ENCODE assay signal across 8 cellular contexts in the genomic region with DNA sequence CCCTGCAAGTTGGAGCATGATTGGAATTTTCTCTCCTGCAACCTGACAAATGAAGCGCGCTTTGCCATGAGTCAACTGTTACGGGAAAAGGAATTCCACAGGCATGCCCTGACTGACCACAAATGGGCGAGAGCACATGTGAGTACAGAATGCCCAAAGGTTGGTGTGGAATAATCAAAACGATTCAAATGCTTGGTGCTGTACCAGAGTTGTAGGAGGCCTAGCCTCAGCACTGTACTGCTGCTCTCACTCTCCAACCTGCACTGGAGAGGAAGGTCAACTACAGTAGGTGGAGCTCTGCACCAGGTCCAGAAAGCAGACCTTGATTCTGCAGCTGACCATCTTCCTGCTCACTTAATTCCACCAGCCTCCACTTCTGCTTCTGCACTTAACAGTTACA.
DNase-seq lines count a peak whose midpoint lies in the region; ATAC-seq and TF ChIP-seq lines count a peak whose summit lies in the region.

No MANE protein-coding gene starts in this region.

- H3K27ac ChIP-seq in vagina (no peak overlapping the region), Karpas-422 (ENCODE audit: low read length) (no peak overlapping the region)

- H4K20me1 ChIP-seq in Karpas-422 (ENCODE audit: insufficient read depth, low read depth, low read length): no peaks in the 10 kb centered on the region

- H3K4me2 ChIP-seq in Karpas-422 (ENCODE audit: low read depth, low read length, poor library complexity, severe bottlenecking): no peak overlapping the region

- in situ Hi-C loops in SK-MEL-5 (cut with HindIII; ENCODE audit: low pct_unique_long_range_greater_than_20kb, low sequenced_read_pairs): no loop called here

- H3K79me2 ChIP-seq in Karpas-422 (ENCODE audit: low read length): no peaks in the 10 kb centered on the region

- H3K9ac ChIP-seq in Karpas-422 (ENCODE audit: low read length): no peak overlapping the region

- TF ChIP-seq POLR2A in vagina (IDR thresholded peaks at IDR 0.05): no peak

- no peaks in the 10 kb centered on the region for H3K9me2 ChIP-seq in Karpas-422 (replicated peaks; ENCODE audit: insufficient read depth, low read length)

- H3K4me1 ChIP-seq in vagina (no peaks in the 10 kb centered on the region), Karpas-422 (ENCODE audit: low read length) (no peaks in the 10 kb centered on the region)

- no peak for ATAC-seq in omental fat pad (ENCODE audit: low FRiP score)

- H3K9me3 ChIP-seq in vagina (no peaks in the 10 kb centered on the region), Karpas-422 (ENCODE audit: low read length) (no peaks in the 10 kb centered on the region)

- H3K4me3 ChIP-seq in fibroblast of villous mesenchyme (ENCODE audit: low read depth, low read length) (no peak overlapping the region), skeletal muscle cell (ENCODE audit: low read depth, low read length) (no peak overlapping the region), vagina (no peak overlapping the region), Karpas-422 (ENCODE audit: low read length) (no peak overlapping the region)

- H3K27me3 ChIP-seq in vagina: no peaks in the 10 kb centered on the region
- H3K27me3 ChIP-seq in Karpas-422 (ENCODE audit: low read length): no peaks in the 10 kb centered on the region

- H3K36me3 ChIP-seq in vagina (no peaks in the 10 kb centered on the region), Karpas-422 (ENCODE audit: insufficient read depth, low read length) (no peaks in the 10 kb centered on the region)

- DNase-seq in H4 (ENCODE audit: low spot score) (peak; percentile 89), SK-MEL-5 (ENCODE audit: low read depth, low spot score) (peak; percentile 53), fibroblast of villous mesenchyme (ENCODE audit: low read depth) (peak; percentile 42), skeletal muscle cell (ENCODE audit: low read depth) (peak; percentile 39), vagina (ENCODE audit: extremely low spot score in 2 of 2) (no peak), Karpas-422 (no peak), omental fat pad (ENCODE audit: low spot score) (no peak), RPMI8226 (no peak)

- TF ChIP-seq CTCF in fibroblast of villous mesenchyme (IDR thresholded peaks at IDR 0.05; ENCODE audit: insufficient read depth, low read depth, low read length) (no peak), vagina (IDR thresholded peaks at IDR 0.05) (no peak), omental fat pad (IDR thresholded peaks at IDR 0.05) (no peak)

- intact Hi-C loops in vagina (cut with DNase I): loop anchor here (5.0 to 10.0 kb wide), 2 partner anchors 265 to 573 kb away; a partner anchor contains a TSS

- H2AFZ ChIP-seq in Karpas-422 (ENCODE audit: low read length): no peak overlapping the region

Comparison
In these comparisons a context has a peak if more than half of its experiments do, and no peak if none do; other contexts are left out.
1. DNase-seq: peak in H4 (single experiment), SK-MEL-5 (single experiment), fibroblast of villous mesenchyme (single experiment) and skeletal muscle cell (single experiment); none in vagina (0 of 2), Karpas-422 (single experiment), omental fat pad (single experiment) and RPMI8226 (single experiment).